In genomic region chr2:224580248-224580647, GRCh38 we compare ENCODE assay signal across 21 cellular contexts. TPM values are rescaled to one million over a fixed set of nuclear protein-coding genes. Genes with fewer than 3 reads are reported as not detected.
DNase-seq lines count a peak whose midpoint lies in the region; ATAC-seq, FAIRE-seq and TF ChIP-seq lines count a peak whose summit lies in the region.
"Had no signal": no experiment of that assay in that cellular context is flagged by ENCODE, and none has a peak within 500 bp of the region (broad histone marks: within the 10 kb centered on the region; RNA-seq: fewer than 3 reads in every experiment).

No MANE protein-coding gene starts in this region.

- WGBS in A549 (ENCODE audit: missing lambda C conversion rate): 93% methylated on average over 12 of the region's 12 CpGs

- H3K9ac ChIP-seq in BLaER1 treated with 17β-estradiol and CSF1 and Interleukin-3, amounts not matched to agents 10 nM and 100 nM: no peak overlapping the region; a peak in 1 of 22 replicates
- H3K9ac ChIP-seq in OCI-LY1 (ENCODE audit: low read length): no peak overlapping the region
- no peak overlapping the region for H3K9ac ChIP-seq in colonic mucosa (ENCODE audit: low read depth in 2 of 2, low read length in 2 of 2)

- TF ChIP-seq POLR2A in A549 (IDR thresholded peaks at IDR 0.05; ENCODE audit: low read length): no peak

- H3K79me2 ChIP-seq in OCI-LY1 (ENCODE audit: insufficient read depth, low read length): peaks cover 92% of the 10 kb centered on the region

- H4K20me1 ChIP-seq in BLaER1 treated with 17β-estradiol and CSF1 and Interleukin-3, amounts not matched to agents 10 nM and 100 nM: peaks cover 88 to 98% (median 94%) of the 10 kb centered on the region in 11 experiments
- no peaks in the 10 kb centered on the region for H4K20me1 ChIP-seq in OCI-LY1 (ENCODE audit: insufficient read depth, low read length)

- H3K4me2 ChIP-seq in A549 (peak overlapping the region; percentile 46), OCI-LY1 (ENCODE audit: low read length) (peak overlapping the region; percentile 42; the same call in 1 of the 2 replicates)
- peak overlapping the region; percentile 17 to 96 (median 35); a peak in 19 of 22 replicates for H3K4me2 ChIP-seq in BLaER1 treated with 17β-estradiol and CSF1 and Interleukin-3, amounts not matched to agents 10 nM and 100 nM

- no peak overlapping the region for H3K4me3 ChIP-seq in A549
- no peak overlapping the region for H3K4me3 ChIP-seq in BLaER1 treated with 17β-estradiol and CSF1 and Interleukin-3, amounts not matched to agents 10 nM and 100 nM
- H3K4me3 ChIP-seq in OCI-LY1 (ENCODE audit: low read depth, low read length, poor library complexity, severe bottlenecking): peak overlapping the region; percentile 9
- no peak overlapping the region for H3K4me3 ChIP-seq in colonic mucosa
- H3K4me3 ChIP-seq: prostate gland, skin epidermis had no signal

- H3F3A ChIP-seq in OCI-LY1 (ENCODE audit: insufficient read depth, low read length): no peaks in the 10 kb centered on the region

- CTCF ChIA-PET in A549 (lab: Yijun Ruan, JAX): interaction anchor here (1.1 to 1.3 kb wide), 3 partner anchors 11 to 92 kb away, joined by 3 to 4 read pairs (median 4); no protein-coding TSS in a partner anchor

- H3K27ac Mint-ChIP-seq in central memory CD8-positive, alpha-beta T cell (ENCODE audit: low read depth): no peak overlapping the region
- H3K27ac Mint-ChIP-seq: activated CD4-positive, alpha-beta memory T cell treated with anti-CD3 and anti-CD28 coated beads for 36 hours had no signal

- no peak for TF ChIP-seq RAD21 in A549 (conservative IDR thresholded peaks at IDR 0.05 in 1 of 2, IDR thresholded peaks at IDR 0.05 in 1 of 2)

- peak overlapping the region; percentile 37 for H3K4me3 Mint-ChIP-seq in central memory CD8-positive, alpha-beta T cell

- H3K9me3 ChIP-seq in A549 (no peaks in the 10 kb centered on the region), OCI-LY1 (ENCODE audit: low read length) (no peaks in the 10 kb centered on the region), colonic mucosa (no peaks in the 10 kb centered on the region)
- H3K9me3 ChIP-seq in BLaER1 treated with 17β-estradiol and CSF1 and Interleukin-3, amounts not matched to agents 10 nM and 100 nM (replicated peaks in 1 of 11): peaks cover 0 to 14% (median 6%) of the 10 kb centered on the region in 11 experiments; a peak in 9 of 22 replicates
- H3K9me3 ChIP-seq: prostate gland, stomach had no signal

- H2AFZ ChIP-seq in OCI-LY1 (ENCODE audit: low read length): no peak overlapping the region

- DNase-seq in A549 (ENCODE audit: low read depth in 1 of 2, low spot score in 1 of 2) (no peak), colonic mucosa (no peak), activated gamma-delta T cell treated with Interleukin-2 at 50 U/mL for 16 hours (no peak), NCI-H510A (lab: John Stamatoyannopoulos, UW) (no peak)
- DNase-seq in central memory CD8-positive, alpha-beta T cell (ENCODE audit: low spot score in 2 of 2): no peak
- DNase-seq: activated CD4-positive, alpha-beta memory T cell treated with anti-CD3 and anti-CD28 coated beads for 36 hours; brain microvascular endothelial cell; EL; head of caudate nucleus; midbrain; NCI-H1436; NCI-H526 treated with DMSO at 0.1 percent for 48 hours; SHP77; stomach had no signal

- no peaks in the 10 kb centered on the region for H3K9me2 ChIP-seq in OCI-LY1 (ENCODE audit: low read depth, low read length)

- H3K9me3 Mint-ChIP-seq in central memory CD8-positive, alpha-beta T cell: no peaks in the 10 kb centered on the region
- H3K9me3 Mint-ChIP-seq: activated CD4-positive, alpha-beta memory T cell treated with anti-CD3 and anti-CD28 coated beads for 36 hours; type B pancreatic cell had no signal

- no peak for ATAC-seq in A549
- no peak for ATAC-seq in central memory CD8-positive, alpha-beta T cell (replicated peaks; ENCODE audit: extremely low read depth, poor library complexity, severe bottlenecking)
- ATAC-seq in GM18868 (IDR thresholded peaks at IDR 0.05; ENCODE audit: unreplicated experiment): no peak

- no peak for FAIRE-seq in A549 (lab: Jason Lieb, UNC)
- FAIRE-seq: GM18507 had no signal

- no peaks in the 10 kb centered on the region for H3K27me3 Mint-ChIP-seq in central memory CD8-positive, alpha-beta T cell
- H3K27me3 Mint-ChIP-seq: activated CD4-positive, alpha-beta memory T cell treated with anti-CD3 and anti-CD28 coated beads for 36 hours; type B pancreatic cell had no signal

- H3K27me3 ChIP-seq in BLaER1 treated with 17β-estradiol and CSF1 and Interleukin-3, amounts not matched to agents 10 nM and 100 nM: no peaks in the 10 kb centered on the region
- H3K27me3 ChIP-seq in OCI-LY1 (ENCODE audit: insufficient read depth, low read length): no peaks in the 10 kb centered on the region
- H3K27me3 ChIP-seq in colonic mucosa: no peaks in the 10 kb centered on the region
- H3K27me3 ChIP-seq: brain microvascular endothelial cell, stomach had no signal

- peaks cover 48% of the 10 kb centered on the region for H3K4me1 ChIP-seq in A549
- peaks cover 42 to 80% (median 54%) of the 10 kb centered on the region in 10 experiments for H3K4me1 ChIP-seq in BLaER1 treated with 17β-estradiol and CSF1 and Interleukin-3, amounts not matched to agents 10 nM and 100 nM
- peaks cover 79% of the 10 kb centered on the region for H3K4me1 ChIP-seq in OCI-LY1 (ENCODE audit: insufficient read depth, low read length, severe bottlenecking)
- H3K4me1 ChIP-seq in colonic mucosa: peaks cover 16% of the 10 kb centered on the region

- POLR2A ChIA-PET in A549 (lab: Yijun Ruan, JAX): no interaction called here

- H3K27ac ChIP-seq in A549 (no peak overlapping the region), OCI-LY1 (ENCODE audit: low read depth, low read length, poor library complexity, severe bottlenecking) (no peak overlapping the region), colonic mucosa (no peak overlapping the region)
- no peak overlapping the region for H3K27ac ChIP-seq in BLaER1 treated with 17β-estradiol and CSF1 and Interleukin-3, amounts not matched to agents 10 nM and 100 nM
- H3K27ac ChIP-seq: brain microvascular endothelial cell, prostate gland, stomach had no signal

- intact Hi-C loops in colonic mucosa (cut with DNase I): no loop called here

- H3K36me3 Mint-ChIP-seq in central memory CD8-positive, alpha-beta T cell (ENCODE audit: insufficient read depth): peaks cover 16% of the 10 kb centered on the region

- peaks cover 62% of the 10 kb centered on the region for H3K4me1 Mint-ChIP-seq in central memory CD8-positive, alpha-beta T cell

- no peak for TF ChIP-seq EP300 in A549 (IDR thresholded peaks at IDR 0.05)

- peaks cover 12 to 72% (median 43%) of the 10 kb centered on the region in 11 experiments; a peak in 20 of 22 replicates for H3K36me3 ChIP-seq in BLaER1 treated with 17β-estradiol and CSF1 and Interleukin-3, amounts not matched to agents 10 nM and 100 nM
- H3K36me3 ChIP-seq in OCI-LY1 (ENCODE audit: insufficient read depth, low read length): peaks cover 60% of the 10 kb centered on the region
- no peaks in the 10 kb centered on the region for H3K36me3 ChIP-seq in colonic mucosa
- H3K36me3 ChIP-seq: brain microvascular endothelial cell, prostate gland, stomach had no signal

- TF ChIP-seq CTCF in A549 (IDR thresholded peaks at IDR 0.05) (no peak), OCI-LY1 (IDR thresholded peaks at IDR 0.05; ENCODE audit: low read length) (no peak), colonic mucosa (IDR thresholded peaks at IDR 0.05) (no peak)

TF ChIP-seq in A549, 52 proteins besides CTCF, POLR2A, EP300 and RAD21:
- TF ChIP-seq MAFK (IDR thresholded peaks at IDR 0.05; ENCODE audit: partially characterized antibody): peak; percentile 3
- no peak for TF ChIP-seq ZNF302 (CRISPR knock-in tag; IDR thresholded peaks at IDR 0.05)

RNA-seq across cellular contexts. Expression of gene CUL3, which starts 4.9 kb away (rescaled TPM):
- polyA plus RNA-seq in A549 (2011; rRNA removed): 73.9 and 79.3 TPM in 2 replicates
- polyA plus RNA-seq in A549 (2012; cell fraction: cytosol; rRNA removed): 21.5 and 23.9 TPM in 2 replicates
- 14.5 and 22.0 TPM in 2 replicates for polyA plus RNA-seq in A549 (2012; cell fraction: nucleus; rRNA removed)
- 68.9 to 78.9 TPM (median 70.5 TPM) in 3 replicates for polyA plus RNA-seq in A549 (2017; fragmentation: RNase III; extraction: RNeasy Plus Mini Kit Qiagen cat#74134 plus additional on column Dnase treatment)
- 67.6 and 70.0 TPM in 2 replicates for polyA minus RNA-seq in A549 (2011; rRNA and poly(A)+ RNA removed)
- 10 to 100 TPM; 83.9 to 88.3 TPM for total RNA-seq in colonic mucosa
